ENCODE assay signal across 8 cellular contexts in the genomic region with DNA sequence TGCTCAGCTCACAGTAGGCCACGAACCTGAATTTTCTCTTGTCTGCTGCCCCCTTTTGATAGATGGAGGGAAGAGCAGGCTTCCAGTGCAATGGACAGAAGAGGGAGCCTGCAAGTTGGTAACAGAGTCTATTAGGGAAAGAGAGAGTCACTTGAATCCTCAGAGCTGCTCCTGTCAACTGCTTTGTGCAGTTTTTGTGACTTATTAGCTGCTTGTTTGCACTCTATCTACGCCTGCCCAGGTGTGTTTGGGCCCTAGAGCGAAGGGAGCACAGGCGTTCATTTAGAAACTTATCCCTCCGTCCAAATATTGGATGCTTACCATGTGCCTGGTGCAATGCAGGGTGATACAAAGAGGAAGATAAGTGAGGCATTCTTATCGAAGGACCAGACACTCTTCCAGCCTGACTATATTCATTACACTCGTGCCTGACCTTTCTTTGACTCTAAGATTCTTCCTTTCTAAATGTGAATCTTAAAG. TPM values are rescaled to one million over a fixed set of nuclear protein-coding genes. Genes with fewer than 3 reads are reported as not detected.
A peak's percentile ranks its signal among the peaks of the same experiment; 100 is the strongest.
DNase-seq lines count a peak whose midpoint lies in the region; ATAC-seq and TF ChIP-seq lines count a peak whose summit lies in the region.

No MANE protein-coding gene starts in this region.

- ATAC-seq in HCT116 (peak; percentile 88), Right ventricle myocardium superior (ENCODE audit: poor library complexity) (peak; percentile 91)
- ATAC-seq in activated naive CD4-positive, alpha-beta T cell treated with anti-CD3 and anti-CD28 coated beads, Interleukin-2, amount 50 U/mL, for 72 hours = peak; percentile 81 to 92

- H3K36me3 Mint-ChIP-seq in activated naive CD4-positive, alpha-beta T cell treated with anti-CD3 and anti-CD28 coated beads, Interleukin-2, amount 50 U/mL, for 72 hours = no peaks in the 10 kb centered on the region

- no peaks in the 10 kb centered on the region for H3K9me2 ChIP-seq in HCT116 (ENCODE audit: insufficient read depth)

- no TSS peak for BruUV-seq in HCT116 (replicated peaks; lab: Mats Ljungman, UMichigan)

- no peaks in the 10 kb centered on the region for H3K36me3 ChIP-seq in HCT116 (ENCODE audit: control insufficient read depth in 1 of 2, insufficient read depth in 2 of 2, low read length in 2 of 2)

- POLR2A ChIA-PET in HCT116 (lab: Charles Lee) = interaction anchor here (0.7 to 1.5 kb wide), 3 partner anchors 11 to 147 kb away, joined by 3 to 4 read pairs (median 3); no protein-coding TSS in a partner anchor

- peak overlapping the region; percentile 72 for H2AFZ ChIP-seq in HCT116 (ENCODE audit: low read depth, low read length, poor library complexity, severe bottlenecking)

- H3K4me1 ChIP-seq in HCT116 (ENCODE audit: control insufficient read depth in 1 of 2, insufficient read depth in 2 of 2, low read length in 2 of 2) = peaks cover 5 to 22% of the 10 kb centered on the region in 2 experiments; a peak in 2 of 4 replicates

- H4K20me1 ChIP-seq in HCT116 (ENCODE audit: insufficient read depth) = no peaks in the 10 kb centered on the region

- TF ChIP-seq CTCF in GM12872 (IDR thresholded peaks at IDR 0.05; ENCODE audit: insufficient read depth, low read depth, low read length) = peak; percentile 89
- peak; percentile 87 to 97 (median 88) for TF ChIP-seq CTCF in HCT116 (IDR thresholded peaks at IDR 0.05 in 2 of 3, conservative IDR thresholded peaks at IDR 0.05 in 1 of 3; ENCODE audit: borderline replicate concordance in 1 of 3, insufficient read depth in 1 of 3, low read depth in 2 of 3, low read length in 2 of 3)

- peak; percentile 89 for TF ChIP-seq RAD21 in HCT116 (IDR thresholded peaks at IDR 0.05; ENCODE audit: low read depth)

- no peak overlapping the region for H3K27ac Mint-ChIP-seq in activated naive CD4-positive, alpha-beta T cell treated with anti-CD3 and anti-CD28 coated beads, Interleukin-2, amount 50 U/mL, for 72 hours

- peak overlapping the region; percentile 23; the same call in 1 of the 2 replicates for H3K4me2 ChIP-seq in HCT116 (ENCODE audit: low read length)

- H3K9me3 Mint-ChIP-seq in activated naive CD4-positive, alpha-beta T cell treated with anti-CD3 and anti-CD28 coated beads, Interleukin-2, amount 50 U/mL, for 72 hours = no peaks in the 10 kb centered on the region

- H3K9ac ChIP-seq in HCT116 (ENCODE audit: low read length) = no peak overlapping the region

- no peaks in the 10 kb centered on the region for H3K79me2 ChIP-seq in HCT116 (ENCODE audit: insufficient read depth, low read length)

- no peak overlapping the region for H3K4me3 ChIP-seq in HCT116 (replicated peaks in 1 of 2; ENCODE audit: low read depth in 1 of 2, low read length in 2 of 2)

- H3K27ac ChIP-seq in HCT116 (ENCODE audit: low read depth, low read length) = no peak overlapping the region

- CTCF ChIA-PET in HCT116 (lab: Charles Lee) = interaction anchor here (0.6 to 4.4 kb wide), 23 partner anchors 10 to 494 kb away, joined by 3 to 27 read pairs (median 4); partner anchors contain the start of genes SLC2A12 and TBPL1

- DNase-seq in HCT116 (ENCODE audit: low read depth, low spot score) (peak; percentile 59), MV-4-11 (lab: John Stamatoyannopoulos, UW) (peak; percentile 56), SK-N-DZ (ENCODE audit: low spot score) (peak; percentile 72), Right ventricle myocardium superior (peak; percentile 53), pulmonary artery endothelial cell (ENCODE audit: low read depth, low spot score) (peak; percentile 40), posterior vena cava (ENCODE audit: low spot score) (no peak)
- peak in 1 of 2 donors; percentile 57 for DNase-seq in activated naive CD4-positive, alpha-beta T cell treated with anti-CD3 and anti-CD28 coated beads, Interleukin-2, amount 50 U/mL, for 72 hours (ENCODE audit: low spot score in 2 of 2)

- RAD21 ChIA-PET in HCT116 (lab: Charles Lee; ENCODE audit: low non-redundant PET in 1 of 2, low total read pairs in 2 of 2, uncharacterized antibody in 2 of 2, unreplicated experiment in 2 of 2) = interaction anchor here (0.7 to 1.1 kb wide), 7 partner anchors 15 to 140 kb away, joined by 3 to 5 read pairs (median 4); partner anchors contain the start of gene TBPL1 (in 1 of the 2)

- H3K27me3 ChIP-seq in HCT116 (ENCODE audit: insufficient read depth, low read length) = no peaks in the 10 kb centered on the region

- intact Hi-C loops in HCT116 (cut with micrococcal nuclease) = loop anchor here (1.0 to 2.0 kb wide), 2 partner anchors 33 to 91 kb away; no protein-coding TSS in a partner anchor
- intact Hi-C loops in Right ventricle myocardium superior (cut with DNase I) = loop anchor here (5.0 to 10.0 kb wide), 2 partner anchors 92 to 139 kb away; no protein-coding TSS in a partner anchor
- intact Hi-C loops in posterior vena cava (cut with DNase I) = loop anchor here in 1 of 2 donors (5.0 kb wide), 1 partner anchor 82 kb away; no protein-coding TSS in a partner anchor

- H3K9me3 ChIP-seq in HCT116 (ENCODE audit: control insufficient read depth in 1 of 2, insufficient read depth in 1 of 2, low read depth in 1 of 2, low read length in 2 of 2) = no peaks in the 10 kb centered on the region

- TF ChIP-seq POLR2A in HCT116 (IDR thresholded peaks at IDR 0.05; ENCODE audit: borderline replicate concordance, extremely low read depth, insufficient read depth, insufficient read length) = no peak

TF ChIP-seq in HCT116, 20 proteins besides CTCF, POLR2A, EP300 and RAD21:
- no peak for TF ChIP-seq SP1 (IDR thresholded peaks at IDR 0.05; ENCODE audit: low read depth)
- peak; percentile 14 for TF ChIP-seq YY1 (IDR thresholded peaks at IDR 0.05; ENCODE audit: extremely low read depth, insufficient replicate concordance, low read depth, low read length)
- no peak for TF ChIP-seq ZNF274 (IDR thresholded peaks at IDR 0.05; ENCODE audit: low read depth, low read length)
- TF ChIP-seq, protein P1, sequence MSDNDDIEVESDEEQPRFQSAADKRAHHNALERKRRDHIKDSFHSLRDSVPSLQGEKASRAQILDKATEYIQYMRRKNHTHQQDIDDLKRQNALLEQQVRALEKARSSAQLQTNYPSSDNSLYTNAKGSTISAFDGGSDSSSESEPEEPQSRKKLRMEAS (IDR thresholded peaks at IDR 0.05) = no peak

RNA-seq across cellular contexts. Expression of gene SLC2A12, which starts 11.6 kb away (rescaled TPM):
- total RNA-seq in HCT116 (2021; ENCODE audit: unreplicated experiment) = 2.1 TPM
- polyA plus RNA-seq in HCT116 (2012) = 1.7 and 2.5 TPM in 2 replicates
- polyA plus RNA-seq in SK-N-DZ (2014; cell fraction: cytosol; rRNA removed) = 1.5 and 2.0 TPM in 2 replicates
- 0.86 and 1.0 TPM in 2 replicates for polyA plus RNA-seq in SK-N-DZ (2014; cell fraction: nucleus; rRNA removed)
- under 1 TPM; 0.18 to 0.51 TPM for total RNA-seq in activated naive CD4-positive, alpha-beta T cell treated with anti-CD3 and anti-CD28 coated beads, Interleukin-2, amount 50 U/mL, for 72 hours
- total RNA-seq in Right ventricle myocardium superior = 14.4 TPM
- 0.20 and 0.42 TPM in 2 replicates for total RNA-seq in pulmonary artery endothelial cell
- total RNA-seq in posterior vena cava = 1 to 10 TPM; 3.1 to 3.2 TPM
